8 cellular contexts compared by ENCODE assay signal in the genomic region with DNA sequence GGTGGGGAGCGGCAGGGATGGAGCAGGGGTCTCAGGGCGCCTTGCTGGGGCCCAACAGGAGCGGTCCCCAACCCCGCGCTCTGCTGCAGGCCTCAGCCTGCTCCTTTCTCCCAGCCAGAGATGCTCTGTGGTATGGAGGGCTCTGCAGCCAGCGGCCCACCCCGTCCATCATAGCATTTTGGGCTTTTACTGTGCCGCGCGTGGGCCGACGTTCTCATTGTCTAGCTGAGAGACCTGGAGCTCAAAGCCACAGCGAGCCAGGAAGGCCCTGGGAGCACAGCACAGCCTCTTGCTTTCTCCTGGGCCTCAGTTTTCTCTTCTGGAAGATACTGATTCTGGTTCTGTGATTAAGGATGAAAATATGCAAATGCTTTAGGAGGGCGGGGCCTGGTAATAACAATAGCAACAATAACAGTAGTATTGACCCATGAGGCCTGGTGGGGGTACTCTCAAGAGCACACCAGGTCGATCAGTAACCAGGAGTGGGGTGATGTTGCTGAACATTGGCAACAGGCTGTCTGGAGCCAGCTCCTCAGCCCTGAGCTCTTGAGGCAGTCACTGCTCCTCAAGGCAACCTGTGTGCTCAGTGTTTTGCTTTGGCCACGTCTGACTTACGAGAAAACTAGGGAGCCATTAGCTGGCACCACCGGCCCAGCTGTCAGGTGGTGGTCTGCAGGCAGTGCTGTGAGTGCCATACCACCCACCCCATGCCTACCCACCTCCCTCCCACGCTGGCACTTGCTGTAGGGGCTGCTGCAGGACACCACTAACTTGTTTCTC. TPM values are rescaled to one million over a fixed set of nuclear protein-coding genes. Genes with fewer than 3 reads are reported as not detected.
DNase-seq lines count a peak whose midpoint lies in the region; ATAC-seq and TF ChIP-seq lines count a peak whose summit lies in the region.

No MANE protein-coding gene starts in this region.

- peaks cover 17% of the 10 kb centered on the region for H3K4me1 ChIP-seq in PC-3 (ENCODE audit: insufficient read depth, low read length)
- H3K4me1 ChIP-seq in smooth muscle cell (ENCODE audit: low read depth), result peaks cover 33% of the 10 kb centered on the region

- H3K9me3 ChIP-seq in PC-3 (ENCODE audit: low read length), result no peaks in the 10 kb centered on the region
- H3K9me3 ChIP-seq in smooth muscle cell (replicated peaks; ENCODE audit: low read depth), result no peaks in the 10 kb centered on the region

- H3K79me2 ChIP-seq in PC-3 (ENCODE audit: low read length) (no peaks in the 10 kb centered on the region), smooth muscle cell (ENCODE audit: low read depth) (no peaks in the 10 kb centered on the region)

- 0 out of 2 replicates have a peak, but pooled peaks cover 6% of the 10 kb centered on the region for H4K20me1 ChIP-seq in PC-3 (ENCODE audit: low read length)
- H4K20me1 ChIP-seq in smooth muscle cell (ENCODE audit: low read depth), result peaks cover 22% of the 10 kb centered on the region

- H3K9me2 ChIP-seq in PC-3 (replicated peaks; ENCODE audit: low read length), result no peaks in the 10 kb centered on the region

- ATAC-seq in GM19035 (IDR thresholded peaks at IDR 0.05; ENCODE audit: unreplicated experiment) (peak; percentile 4), PC-3 (no peak), left ventricle myocardium superior (no peak), GM21390 (IDR thresholded peaks at IDR 0.05; ENCODE audit: unreplicated experiment) (no peak)

- peak; percentile 34; the same call in 1 of the 2 replicates for TF ChIP-seq CTCF in PC-3 (conservative IDR thresholded peaks at IDR 0.05; ENCODE audit: low read depth, low read length)
- TF ChIP-seq CTCF in smooth muscle cell (IDR thresholded peaks at IDR 0.05; ENCODE audit: borderline replicate concordance, insufficient read depth, poor library complexity, severe bottlenecking), result no peak

- H3K9ac ChIP-seq in PC-3 (ENCODE audit: low read length) (no peak overlapping the region), smooth muscle cell (ENCODE audit: low read depth) (no peak overlapping the region)

- intact Hi-C loops in PC-3 (cut with micrococcal nuclease), result loop anchor here (2.0 to 10.0 kb wide), 2 partner anchors 82 to 140 kb away; no protein-coding TSS in a partner anchor
- intact Hi-C loops in left ventricle myocardium superior (cut with micrococcal nuclease), result loop anchor here (5.0 kb wide), 1 partner anchor 75 kb away; no protein-coding TSS in a partner anchor

- peak overlapping the region; percentile 86; the same call in 1 of the 2 replicates for H3K4me3 ChIP-seq in PC-3 (ENCODE audit: low read length)
- peak overlapping the region; percentile 72 for H3K4me3 ChIP-seq in smooth muscle cell

- no TSS peak for BruUV-seq in PC-3 (replicated peaks; lab: Mats Ljungman, UMichigan)

- peak overlapping the region; percentile 83 for H3K4me2 ChIP-seq in PC-3 (ENCODE audit: low read length)
- H3K4me2 ChIP-seq in smooth muscle cell, result peak overlapping the region; percentile 93

- DNase-seq in PC-3, result no peak
- peak; percentile 18 for DNase-seq in left ventricle myocardium superior
- DNase-seq in smooth muscle cell (lab: John Stamatoyannopoulos, UW; ENCODE audit: unreplicated experiment), result no peak
- no peak for DNase-seq in NAMALWA (ENCODE audit: low spot score)
- DNase-seq in NCI-H128 (lab: John Stamatoyannopoulos, UW; ENCODE audit: unreplicated experiment), result no peak
- DNase-seq in hepatic stellate cell (ENCODE audit: low spot score), result no peak

- H3K36me3 ChIP-seq in PC-3 (ENCODE audit: low read depth, low read length), result peaks cover 3% of the 10 kb centered on the region; the same call in 1 of the 2 replicates
- no peaks in the 10 kb centered on the region for H3K36me3 ChIP-seq in smooth muscle cell (ENCODE audit: low read depth)

- 57% methylated on average over 14 of the region's 19 CpGs for WGBS in smooth muscle cell (ENCODE audit: low lambda C conversion rate)

- no peak overlapping the region for H2AFZ ChIP-seq in PC-3 (ENCODE audit: low read length)
- no peak overlapping the region for H2AFZ ChIP-seq in smooth muscle cell (ENCODE audit: low read depth)

- H3K27ac ChIP-seq in PC-3 (ENCODE audit: low read length) (no peak overlapping the region), smooth muscle cell (ENCODE audit: low read depth) (no peak overlapping the region)

- POLR2A ChIA-PET in PC-3 (lab: Charles Lee; ENCODE audit: unreplicated experiment), result interaction anchor here (0.6 kb wide), 2 partner anchors 115 to 483 kb away, joined by 3 to 9 read pairs; no protein-coding TSS in a partner anchor

- H3F3A ChIP-seq in PC-3 (ENCODE audit: low read length, unreplicated experiment) (no peaks in the 10 kb centered on the region), smooth muscle cell (ENCODE audit: low read depth) (peaks cover 3% of the 10 kb centered on the region)

- H3K27me3 ChIP-seq in PC-3 (ENCODE audit: low read length) (no peaks in the 10 kb centered on the region), smooth muscle cell (ENCODE audit: low read depth) (no peaks in the 10 kb centered on the region)

- CTCF ChIA-PET in PC-3 (lab: Charles Lee), result interaction anchor here (0.6 to 2.0 kb wide), 8 partner anchors 15 to 249 kb away, joined by 3 to 19 read pairs (median 6); no protein-coding TSS in a partner anchor

RNA-seq across cellular contexts. Expression of a gene that starts 1.1 kb away (rescaled TPM):
- total RNA-seq in PC-3 (2014; rRNA removed) (59.0 and 82.6 TPM in 2 replicates), left ventricle myocardium superior (50.8 TPM), smooth muscle cell (1.4 and 5.0 TPM in 2 replicates)
- polyA plus RNA-seq in smooth muscle cell, result 5.7 and 8.1 TPM in 2 replicates

RNA-seq across cellular contexts. Expression of a gene that starts 20.5 kb away (rescaled TPM):
- total RNA-seq in PC-3 (2014; rRNA removed) (21.9 and 28.3 TPM in 2 replicates), left ventricle myocardium superior (42.0 TPM), smooth muscle cell (13.6 and 15.4 TPM in 2 replicates)
- polyA plus RNA-seq in smooth muscle cell, result 8.4 and 9.6 TPM in 2 replicates
